Comparison of ENCODE assay signal across 9 cellular contexts in the genomic region with DNA sequence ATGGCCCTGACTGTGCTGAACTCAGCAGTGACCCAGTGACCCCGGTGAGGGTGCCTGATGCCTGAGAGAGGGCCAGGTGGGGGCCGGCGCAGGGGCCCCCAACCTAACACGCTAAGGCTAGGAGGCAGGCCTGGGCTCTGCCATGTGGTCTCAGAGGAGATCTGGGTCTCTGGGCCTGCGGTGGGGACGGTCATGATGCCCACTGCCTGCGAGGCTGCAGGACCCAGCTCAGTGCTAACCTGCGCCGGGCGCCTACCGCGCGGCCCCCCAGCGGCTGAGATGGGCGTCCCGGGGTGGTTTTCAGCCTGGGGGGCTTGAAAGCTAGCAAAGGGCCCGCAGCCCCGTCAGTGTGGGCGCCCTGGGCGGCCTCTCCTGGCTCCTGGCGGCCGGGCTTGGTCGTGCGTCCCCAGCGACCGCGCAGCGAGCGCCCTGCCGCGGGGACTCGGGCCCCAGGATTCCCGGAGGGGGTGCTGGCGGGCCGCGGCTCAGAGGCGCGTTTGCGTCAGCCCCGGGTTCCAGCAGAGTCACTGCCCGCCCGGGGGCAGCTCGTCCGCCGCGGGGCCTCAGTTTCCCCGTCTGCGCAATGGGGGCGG. TPM values are rescaled to one million over a fixed set of nuclear protein-coding genes. Genes with fewer than 3 reads are reported as not detected.
DNase-seq lines count a peak whose midpoint lies in the region; ATAC-seq, FAIRE-seq and TF ChIP-seq lines count a peak whose summit lies in the region.
"Had no signal": no experiment of that assay in that cellular context is flagged by ENCODE, and none has a peak within 500 bp of the region (broad histone marks: within the 10 kb centered on the region; RNA-seq: fewer than 3 reads in every experiment).

No MANE protein-coding gene starts in this region.

- ATAC-seq in activated T-cell treated with anti-CD3 and anti-CD28 coated beads, Interleukin-2, amount 50 U/mL, for 4 hours: peak; percentile 55 to 58
- no peak for ATAC-seq in HG02884 (IDR thresholded peaks at IDR 0.05; ENCODE audit: unreplicated experiment)

- H2AFZ ChIP-seq in smooth muscle cell (ENCODE audit: low read depth): peak overlapping the region; percentile 66

- DNase-seq in AG04450 (ENCODE audit: low read depth, low spot score): no peak
- peak; percentile 76 for DNase-seq in GM13976 (ENCODE audit: low spot score)
- DNase-seq in activated T-cell treated with anti-CD3 and anti-CD28 coated beads, Interleukin-2, amount 50 U/mL, for 4 hours: no peak
- no peak for DNase-seq in right atrium auricular region (ENCODE audit: low spot score)
- DNase-seq in smooth muscle cell (lab: John Stamatoyannopoulos, UW; ENCODE audit: unreplicated experiment): no peak
- no peak for DNase-seq in HTR-8/SVneo (ENCODE audit: insufficient read length, low spot score)
- no peak for DNase-seq in NCI-H526 treated with DMSO at 0.1 percent for 48 hours (lab: John Stamatoyannopoulos, UW)

- H3K9me3 ChIP-seq in AG04450 (ENCODE audit: control insufficient read depth, insufficient read depth, low read length) (no peaks in the 10 kb centered on the region; the same call in 1 of the 2 replicates), right atrium auricular region (no peaks in the 10 kb centered on the region), smooth muscle cell (replicated peaks; ENCODE audit: low read depth) (no peaks in the 10 kb centered on the region)

- POLR2A ChIA-PET in AG04450 (lab: Yijun Ruan, JAX): no interaction called here

- H3K27me3 ChIP-seq in AG04450 (ENCODE audit: control insufficient read depth, insufficient read depth, low read length) (peaks cover 28% of the 10 kb centered on the region), right atrium auricular region (no peaks in the 10 kb centered on the region), smooth muscle cell (ENCODE audit: low read depth) (no peaks in the 10 kb centered on the region)

- peak overlapping the region; percentile 95 for H3K4me2 ChIP-seq in smooth muscle cell

- no peaks in the 10 kb centered on the region for H3K9me3 Mint-ChIP-seq in activated T-cell treated with anti-CD3 and anti-CD28 coated beads, Interleukin-2, amount 50 U/mL, for 4 hours

- CTCF ChIA-PET in AG04450 (lab: Charles Lee): no interaction called here

- H3K9ac ChIP-seq in smooth muscle cell (ENCODE audit: low read depth): no peak overlapping the region

- H3F3A ChIP-seq in smooth muscle cell (ENCODE audit: low read depth): no peaks in the 10 kb centered on the region

- in situ Hi-C loops in GM13976 (cut with MboI; ENCODE audit: low sequenced_read_pairs, unreplicated experiment): no loop called here

- H3K4me3 ChIP-seq in AG04450 (ENCODE audit: low read depth, low read length) (peak overlapping the region; percentile 47), right atrium auricular region (peak overlapping the region; percentile 56 to 66), smooth muscle cell (peak overlapping the region; percentile 51)

- no peak overlapping the region for H3K27ac ChIP-seq in AG04450 (ENCODE audit: low read depth, low read length)
- H3K27ac ChIP-seq in right atrium auricular region: peak overlapping the region; percentile 72 to 77
- H3K27ac ChIP-seq in smooth muscle cell (ENCODE audit: low read depth): no peak overlapping the region
- H3K27ac ChIP-seq: epithelial cell of prostate had no signal

- FAIRE-seq in HTR-8/SVneo (lab: Jason Lieb, UNC): no peak

- TF ChIP-seq CTCF in AG04450 (IDR thresholded peaks at IDR 0.05; ENCODE audit: low read depth, low read length) (peak; percentile 19; the same call in 1 of the 2 replicates), GM13976 (IDR thresholded peaks at IDR 0.05; ENCODE audit: borderline replicate concordance, control extremely low read depth, extremely low read depth, insufficient read depth, missing control alignments) (no peak), right atrium auricular region (IDR thresholded peaks at IDR 0.05) (peak in 1 of 2 donors; percentile 48), smooth muscle cell (IDR thresholded peaks at IDR 0.05; ENCODE audit: borderline replicate concordance, insufficient read depth, poor library complexity, severe bottlenecking) (peak; percentile 21)

- H3K79me2 ChIP-seq in smooth muscle cell (ENCODE audit: low read depth): no peaks in the 10 kb centered on the region

- peaks cover 49% of the 10 kb centered on the region for H3K36me3 ChIP-seq in right atrium auricular region
- no peaks in the 10 kb centered on the region for H3K36me3 ChIP-seq in smooth muscle cell (ENCODE audit: low read depth)

- peaks cover 0 to 21% of the 10 kb centered on the region in 2 donors for H3K4me1 ChIP-seq in right atrium auricular region
- no peaks in the 10 kb centered on the region for H3K4me1 ChIP-seq in smooth muscle cell (ENCODE audit: low read depth)

- peaks cover 5% of the 10 kb centered on the region for H3K4me1 Mint-ChIP-seq in activated T-cell treated with anti-CD3 and anti-CD28 coated beads, Interleukin-2, amount 50 U/mL, for 4 hours (ENCODE audit: low read depth)

- no peaks in the 10 kb centered on the region for H4K20me1 ChIP-seq in smooth muscle cell (ENCODE audit: low read depth)

- peaks cover 25% of the 10 kb centered on the region for H3K27me3 Mint-ChIP-seq in activated T-cell treated with anti-CD3 and anti-CD28 coated beads, Interleukin-2, amount 50 U/mL, for 4 hours (ENCODE audit: low read depth)

- peak overlapping the region; percentile 75 for H3K4me3 Mint-ChIP-seq in activated T-cell treated with anti-CD3 and anti-CD28 coated beads, Interleukin-2, amount 50 U/mL, for 4 hours

- WGBS in smooth muscle cell (ENCODE audit: low lambda C conversion rate): 15% methylated on average over 22 of the region's 49 CpGs

- H3K36me3 Mint-ChIP-seq in activated T-cell treated with anti-CD3 and anti-CD28 coated beads, Interleukin-2, amount 50 U/mL, for 4 hours (ENCODE audit: insufficient read depth): no peaks in the 10 kb centered on the region

RNA-seq across cellular contexts. Expression of a gene that starts 2.5 kb away (rescaled TPM):
- polyA plus RNA-seq in AG04450 (2011; rRNA removed) (3.9 and 6.1 TPM in 2 replicates), smooth muscle cell (196 and 239 TPM in 2 replicates)
- polyA minus RNA-seq in AG04450 (2011; rRNA and poly(A)+ RNA removed): 0.23 and 1.00 TPM in 2 replicates
- 1 to 10 TPM; 2.3 to 4.3 (median 3.2) TPM for total RNA-seq in activated T-cell treated with anti-CD3 and anti-CD28 coated beads, Interleukin-2, amount 50 U/mL, for 4 hours
- total RNA-seq in right atrium auricular region (100 to 1,000 TPM; 114 to 120 TPM), smooth muscle cell (60.3 and 61.8 TPM in 2 replicates)

RNA-seq across cellular contexts. Expression of a gene that starts 22.1 kb away (rescaled TPM):
- polyA plus RNA-seq in AG04450 (2011; rRNA removed) (24.4 and 30.0 TPM in 2 replicates), smooth muscle cell (105 and 122 TPM in 2 replicates)
- polyA minus RNA-seq in AG04450 (2011; rRNA and poly(A)+ RNA removed): 16.2 and 21.7 TPM in 2 replicates
- total RNA-seq in activated T-cell treated with anti-CD3 and anti-CD28 coated beads, Interleukin-2, amount 50 U/mL, for 4 hours: 10 to 100 TPM; 11.4 to 14.3 (median 11.7) TPM
- total RNA-seq in right atrium auricular region (10 to 100 TPM; 71.9 to 81.9 TPM), smooth muscle cell (42.9 and 48.6 TPM in 2 replicates)

RNA-seq across cellular contexts. Expression of a gene that starts 47.2 kb away (rescaled TPM):
- 2.8 and 3.6 TPM in 2 replicates for polyA plus RNA-seq in AG04450 (2011; rRNA removed)
- polyA minus RNA-seq in AG04450 (2011; rRNA and poly(A)+ RNA removed): 1.3 and 2.6 TPM in 2 replicates
- under 1 TPM in 2 of 3 donors, not detected in 1; 0.16 to 0.18 TPM for total RNA-seq in activated T-cell treated with anti-CD3 and anti-CD28 coated beads, Interleukin-2, amount 50 U/mL, for 4 hours
- total RNA-seq in right atrium auricular region: 10 to 100 TPM; 45.1 to 45.7 TPM
- total RNA-seq in smooth muscle cell: 14.6 and 25.5 TPM in 2 replicates
- polyA plus RNA-seq in smooth muscle cell: 57.8 and 58.5 TPM in 2 replicates

Comparison
In these comparisons a context has a peak if more than half of its experiments do, and no peak if none do; other contexts are left out.
1. H3K27ac ChIP-seq: peak in right atrium auricular region (2 of 2); none in AG04450 (single experiment) and smooth muscle cell (single experiment).
2. RNA of a gene that starts 2.5 kb away (total RNA-seq): 114 to 120 TPM in right atrium auricular region and 60.3 to 61.8 TPM in smooth muscle cell; 2.3 to 4.3 TPM in activated T-cell treated with anti-CD3 and anti-CD28 coated beads, Interleukin-2, amount 50 U/mL, for 4 hours; every median in the first group is over 10 times any median in the second.
3. RNA of a gene that starts 47.2 kb away (total RNA-seq): 45.1 to 45.7 TPM in right atrium auricular region and 14.6 to 25.5 TPM in smooth muscle cell; 0.16 to 0.18 TPM in activated T-cell treated with anti-CD3 and anti-CD28 coated beads, Interleukin-2, amount 50 U/mL, for 4 hours; every median in the first group is over 10 times any median in the second.
4. Peak in every context shown above with its lines, with median percentiles within 50 percentile points of each other: H3K4me3 ChIP-seq.